ENCODE assay signal across 9 cellular contexts in genomic region chr14:68249534-68250517, GRCh38.
DNase-seq lines count a peak whose midpoint lies in the region; ATAC-seq and TF ChIP-seq lines count a peak whose summit lies in the region.
"Had no signal": no experiment of that assay in that cellular context is flagged by ENCODE, and none has a peak within 500 bp of the region (broad histone marks: within the 10 kb centered on the region; RNA-seq: fewer than 3 reads in every experiment).

No MANE protein-coding gene starts in this region.

- peak overlapping the region; percentile 52 for H3K27ac ChIP-seq in HUES6 (ENCODE audit: low read depth, low read length)
- H3K27ac ChIP-seq in subcutaneous abdominal adipose tissue (ENCODE audit: low read depth, low read length) = peak overlapping the region; percentile 77
- H3K27ac ChIP-seq in MM.1S (ENCODE audit: low read length) = no peak overlapping the region

- H3K4me1 ChIP-seq in HUES6 (ENCODE audit: control insufficient read depth, insufficient read depth, low read length) (peaks cover 82% of the 10 kb centered on the region), subcutaneous abdominal adipose tissue (ENCODE audit: control insufficient read depth in 5 of 5, insufficient read depth in 5 of 5, low read length in 5 of 5) (peaks cover 11 to 66% (median 59%) of the 10 kb centered on the region in 5 donors), MM.1S (ENCODE audit: low read length) (no peaks in the 10 kb centered on the region)

- no peak overlapping the region for H2AFZ ChIP-seq in MM.1S (ENCODE audit: low read length)

- H3K4me3 Mint-ChIP-seq in activated CD8-positive, alpha-beta T cell treated with anti-CD3 and anti-CD28 coated beads for 36 hours = no peak overlapping the region
- H3K4me3 Mint-ChIP-seq in immature natural killer cell = no peak overlapping the region

- H3K9me3 ChIP-seq in HUES6 (ENCODE audit: control insufficient read depth, insufficient read depth, low read depth, low read length) = no peaks in the 10 kb centered on the region
- H3K9me3 ChIP-seq in subcutaneous abdominal adipose tissue (ENCODE audit: control insufficient read depth in 5 of 5, low read length in 5 of 5) = no peaks in the 10 kb centered on the region
- no peaks in the 10 kb centered on the region for H3K9me3 ChIP-seq in MM.1S (replicated peaks; ENCODE audit: insufficient read depth, low read length)

- H3K36me3 ChIP-seq in HUES6 (ENCODE audit: control insufficient read depth, insufficient read depth, low read length) (no peaks in the 10 kb centered on the region), subcutaneous abdominal adipose tissue (ENCODE audit: control insufficient read depth in 5 of 5, insufficient read depth in 5 of 5, low read length in 5 of 5) (no peaks in the 10 kb centered on the region), MM.1S (replicated peaks; ENCODE audit: insufficient read depth, low read length) (no peaks in the 10 kb centered on the region)

- no peaks in the 10 kb centered on the region for H3K9me2 ChIP-seq in MM.1S (replicated peaks; ENCODE audit: insufficient read depth, low read length)

- POLR2A ChIA-PET in activated CD8-positive, alpha-beta T cell treated with anti-CD3 and anti-CD28 coated beads for 36 hours (lab: Charles Lee) = interaction anchor here (0.6 to 1.7 kb wide), 5 partner anchors 11 to 566 kb away, joined by 3 to 5 read pairs (median 4); partner anchors contain the start of gene ZFP36L1

- H3K4me1 Mint-ChIP-seq in activated CD8-positive, alpha-beta T cell treated with anti-CD3 and anti-CD28 coated beads for 36 hours (ENCODE audit: low read depth) = peaks cover 39% of the 10 kb centered on the region
- peaks cover 19 to 51% of the 10 kb centered on the region in 2 donors for H3K4me1 Mint-ChIP-seq in immature natural killer cell

- H3K9ac ChIP-seq in HUES6 (ENCODE audit: low read length) (no peak overlapping the region), subcutaneous abdominal adipose tissue (ENCODE audit: low read length in 5 of 5) (peak overlapping the region in 1 of 5 donors; percentile 3), MM.1S (ENCODE audit: low read length) (no peak overlapping the region)

- DNase-seq in activated CD8-positive, alpha-beta T cell treated with anti-CD3 and anti-CD28 coated beads for 36 hours = no peak
- DNase-seq in immature natural killer cell = no peak
- DNase-seq in MM.1S = no peak
- no peak for DNase-seq in activated CD4-positive, CD25-positive, alpha-beta regulatory T cell (lab: John Stamatoyannopoulos, UW)
- DNase-seq: NCI-H2081; stimulated activated CD4-positive, alpha-beta T cell treated with anti-CD3 and anti-CD28 coated beads, Interleukin-15, amount 100 ng/mL, for 24 hours had no signal

- TF ChIP-seq CTCF in activated CD8-positive, alpha-beta T cell treated with anti-CD3 and anti-CD28 coated beads for 36 hours (IDR thresholded peaks at IDR 0.05) = no peak
- no peak for TF ChIP-seq CTCF in MM.1S (IDR thresholded peaks at IDR 0.05; ENCODE audit: low read length)

- H3K27ac Mint-ChIP-seq in activated CD8-positive, alpha-beta T cell treated with anti-CD3 and anti-CD28 coated beads for 36 hours = peak overlapping the region; percentile 50
- peak overlapping the region in 4 of 6 donors; percentile 12 to 71 (median 26) for H3K27ac Mint-ChIP-seq in immature natural killer cell

- no peak overlapping the region for H3K4me2 ChIP-seq in MM.1S (ENCODE audit: low read depth, low read length)

- no peaks in the 10 kb centered on the region for H3K27me3 Mint-ChIP-seq in activated CD8-positive, alpha-beta T cell treated with anti-CD3 and anti-CD28 coated beads for 36 hours
- H3K27me3 Mint-ChIP-seq in immature natural killer cell (ENCODE audit: low read depth in 3 of 3) = peaks cover 0 to 6% (median 0%) of the 10 kb centered on the region in 3 donors

- CTCF ChIA-PET in activated CD8-positive, alpha-beta T cell treated with anti-CD3 and anti-CD28 coated beads for 36 hours (lab: Charles Lee) = interaction anchor here (0.7 to 8.3 kb wide), 35 partner anchors 9 to 594 kb away, joined by 3 to 87 read pairs (median 3); partner anchors contain the start of gene ZFP36L1

- no peaks in the 10 kb centered on the region for H3F3A ChIP-seq in MM.1S (ENCODE audit: insufficient read depth, low read length)

- no peak overlapping the region for H3K4me3 ChIP-seq in HUES6 (ENCODE audit: low read depth, low read length)
- H3K4me3 ChIP-seq in subcutaneous abdominal adipose tissue (ENCODE audit: low read depth in 1 of 5, low read length in 5 of 5) = no peak overlapping the region
- no peak overlapping the region for H3K4me3 ChIP-seq in MM.1S (ENCODE audit: low read length)

- intact Hi-C loops in activated CD8-positive, alpha-beta T cell treated with anti-CD3 and anti-CD28 coated beads for 36 hours (cut with micrococcal nuclease) = loop anchor here (5.0 to 10.0 kb wide), 2 partner anchors 305 to 567 kb away; no protein-coding TSS in a partner anchor

- no peaks in the 10 kb centered on the region for H3K9me3 Mint-ChIP-seq in activated CD8-positive, alpha-beta T cell treated with anti-CD3 and anti-CD28 coated beads for 36 hours
- no peaks in the 10 kb centered on the region for H3K9me3 Mint-ChIP-seq in immature natural killer cell

- H3K27me3 ChIP-seq in HUES6 (ENCODE audit: control insufficient read depth, insufficient read depth, low read length) = no peaks in the 10 kb centered on the region
- no peaks in the 10 kb centered on the region for H3K27me3 ChIP-seq in subcutaneous abdominal adipose tissue (ENCODE audit: control insufficient read depth in 5 of 5, insufficient read depth in 4 of 5, low read length in 5 of 5)
- H3K27me3 ChIP-seq in MM.1S (replicated peaks; ENCODE audit: insufficient read depth, low read length) = no peaks in the 10 kb centered on the region

- H4K20me1 ChIP-seq in MM.1S (ENCODE audit: insufficient read depth, low read length) = no peaks in the 10 kb centered on the region

- no peaks in the 10 kb centered on the region for H3K36me3 Mint-ChIP-seq in activated CD8-positive, alpha-beta T cell treated with anti-CD3 and anti-CD28 coated beads for 36 hours (ENCODE audit: low read depth)
- peaks cover 0 to 5% (median 0%) of the 10 kb centered on the region in 3 donors for H3K36me3 Mint-ChIP-seq in immature natural killer cell

- no peaks in the 10 kb centered on the region for H3K79me2 ChIP-seq in MM.1S (ENCODE audit: low read length)

- no peak for ATAC-seq in activated CD8-positive, alpha-beta T cell treated with anti-CD3 and anti-CD28 coated beads for 36 hours
- no peak for ATAC-seq in HG03097 (IDR thresholded peaks at IDR 0.05; ENCODE audit: low FRiP score, unreplicated experiment)
